1 cellular context compared by ENCODE assay signal in the genomic region with DNA sequence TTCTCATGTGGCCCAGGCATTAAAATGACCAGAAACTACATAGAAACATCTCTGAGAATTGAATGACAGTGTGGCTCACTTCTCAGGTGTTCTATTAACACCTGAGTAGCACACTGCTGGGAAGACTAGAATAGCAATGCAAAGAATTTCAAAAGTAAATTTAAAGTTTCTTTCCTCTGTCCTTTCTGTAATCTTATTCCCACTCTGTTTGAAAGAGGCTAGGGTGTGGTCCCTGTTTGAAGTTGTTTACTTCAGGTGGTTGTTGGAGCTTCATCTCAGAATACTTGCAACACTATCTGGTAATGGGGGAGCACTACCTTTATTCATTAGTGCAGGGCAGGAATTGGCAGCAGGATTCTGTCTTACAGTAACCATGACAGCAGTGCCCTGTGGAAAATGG.
TF ChIP-seq lines count a peak whose summit lies in the region.

No MANE protein-coding gene starts in this region.

TF ChIP-seq in HepG2, 621 proteins besides CTCF, POLR2A, EP300 and RAD21 (continued from another document):
- TF ChIP-seq, protein P1, sequence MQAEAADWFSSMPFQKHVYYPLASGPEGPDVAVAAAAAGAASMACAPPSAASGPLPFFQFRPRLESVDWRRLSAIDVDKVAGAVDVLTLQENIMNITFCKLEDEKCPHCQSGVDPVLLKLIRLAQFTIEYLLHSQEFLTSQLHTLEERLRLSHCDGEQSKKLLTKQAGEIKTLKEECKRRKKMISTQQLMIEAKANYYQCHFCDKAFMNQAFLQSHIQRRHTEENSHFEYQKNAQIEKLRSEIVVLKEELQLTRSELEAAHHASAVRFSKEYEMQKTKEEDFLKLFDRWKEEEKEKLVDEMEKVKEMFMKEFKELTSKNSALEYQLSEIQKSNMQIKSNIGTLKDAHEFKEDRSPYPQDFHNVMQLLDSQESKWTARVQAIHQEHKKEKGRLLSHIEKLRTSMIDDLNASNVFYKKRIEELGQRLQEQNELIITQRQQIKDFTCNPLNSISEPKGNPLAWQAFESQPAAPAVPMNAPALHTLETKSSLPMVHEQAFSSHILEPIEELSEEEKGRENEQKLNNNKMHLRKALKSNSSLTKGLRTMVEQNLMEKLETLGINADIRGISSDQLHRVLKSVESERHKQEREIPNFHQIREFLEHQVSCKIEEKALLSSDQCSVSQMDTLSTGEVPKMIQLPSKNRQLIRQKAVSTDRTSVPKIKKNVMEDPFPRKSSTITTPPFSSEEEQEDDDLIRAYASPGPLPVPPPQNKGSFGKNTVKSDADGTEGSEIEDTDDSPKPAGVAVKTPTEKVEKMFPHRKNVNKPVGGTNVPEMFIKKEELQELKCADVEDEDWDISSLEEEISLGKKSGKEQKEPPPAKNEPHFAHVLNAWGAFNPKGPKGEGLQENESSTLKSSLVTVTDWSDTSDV (CRISPR knock-in tag; IDR thresholded peaks at IDR 0.05), result no peak
- TF ChIP-seq, protein P2, sequence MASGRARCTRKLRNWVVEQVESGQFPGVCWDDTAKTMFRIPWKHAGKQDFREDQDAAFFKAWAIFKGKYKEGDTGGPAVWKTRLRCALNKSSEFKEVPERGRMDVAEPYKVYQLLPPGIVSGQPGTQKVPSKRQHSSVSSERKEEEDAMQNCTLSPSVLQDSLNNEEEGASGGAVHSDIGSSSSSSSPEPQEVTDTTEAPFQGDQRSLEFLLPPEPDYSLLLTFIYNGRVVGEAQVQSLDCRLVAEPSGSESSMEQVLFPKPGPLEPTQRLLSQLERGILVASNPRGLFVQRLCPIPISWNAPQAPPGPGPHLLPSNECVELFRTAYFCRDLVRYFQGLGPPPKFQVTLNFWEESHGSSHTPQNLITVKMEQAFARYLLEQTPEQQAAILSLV (CRISPR knock-in tag; IDR thresholded peaks at IDR 0.05; ENCODE audit: borderline replicate concordance), result no peak
- no peak for TF ChIP-seq ZMYM3 (CRISPR knock-in tag; IDR thresholded peaks at IDR 0.05)
- TF ChIP-seq, protein P3, sequence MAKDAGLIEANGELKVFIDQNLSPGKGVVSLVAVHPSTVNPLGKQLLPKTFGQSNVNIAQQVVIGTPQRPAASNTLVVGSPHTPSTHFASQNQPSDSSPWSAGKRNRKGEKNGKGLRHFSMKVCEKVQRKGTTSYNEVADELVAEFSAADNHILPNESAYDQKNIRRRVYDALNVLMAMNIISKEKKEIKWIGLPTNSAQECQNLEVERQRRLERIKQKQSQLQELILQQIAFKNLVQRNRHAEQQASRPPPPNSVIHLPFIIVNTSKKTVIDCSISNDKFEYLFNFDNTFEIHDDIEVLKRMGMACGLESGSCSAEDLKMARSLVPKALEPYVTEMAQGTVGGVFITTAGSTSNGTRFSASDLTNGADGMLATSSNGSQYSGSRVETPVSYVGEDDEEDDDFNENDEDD (CRISPR knock-in tag; IDR thresholded peaks at IDR 0.05; ENCODE audit: borderline replicate concordance), result no peak
